In the genomic region with DNA sequence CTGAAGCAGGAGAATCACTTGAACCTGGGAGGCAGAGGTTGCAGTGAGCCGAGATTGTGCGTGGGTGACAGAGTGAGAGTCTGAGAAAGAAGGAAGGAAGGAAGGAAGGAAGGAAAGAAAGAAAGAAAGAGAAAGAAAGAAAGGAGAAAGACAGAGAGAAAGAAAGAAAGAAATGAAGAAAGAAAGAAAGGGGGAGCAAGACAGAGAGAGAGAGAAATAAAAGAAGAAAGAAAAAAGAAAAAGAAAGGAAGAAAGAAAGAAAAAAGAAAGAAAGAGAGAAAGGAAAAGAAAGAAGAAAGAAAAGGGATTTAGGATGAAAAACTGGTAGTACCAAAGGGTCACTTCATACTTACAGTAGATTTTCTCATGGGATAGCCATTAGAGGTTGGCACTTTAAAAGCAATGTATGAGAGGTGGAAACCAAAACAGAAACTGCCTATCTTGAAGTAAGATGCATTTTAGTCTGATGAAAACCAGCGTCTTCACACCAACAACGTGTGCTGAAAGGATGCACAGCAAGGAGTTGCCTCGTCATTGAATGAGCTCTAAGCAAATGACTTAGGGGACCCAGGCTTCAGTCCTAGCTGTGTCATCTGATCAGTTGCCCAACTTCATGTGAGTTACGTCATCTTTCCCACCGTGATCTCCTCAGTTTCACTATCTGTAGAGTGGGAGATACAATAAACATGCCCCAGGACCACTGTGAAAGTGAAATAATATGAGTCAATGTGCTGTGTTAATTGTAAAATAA, we compare ENCODE assay signal across 8 cellular contexts.
DNase-seq lines count a peak whose midpoint lies in the region; ATAC-seq lines count a peak whose summit lies in the region.

No MANE protein-coding gene starts in this region.

- ATAC-seq in GM18520 (IDR thresholded peaks at IDR 0.05; ENCODE audit: unreplicated experiment) (peak; percentile 77), GM21825 (IDR thresholded peaks at IDR 0.05; ENCODE audit: unreplicated experiment) (peak; percentile 62)
- ATAC-seq in stimulated activated naive CD8-positive, alpha-beta T cell treated with anti-CD3 and anti-CD28 coated beads, Interleukin-15, Interleukin-2, amounts not matched to agents 100 U/mL and 50 U/mL, for 24 hours: peak; percentile 67

- peak; percentile 51 for DNase-seq in OCI-M1 (lab: John Stamatoyannopoulos, UW)
- peak; percentile 22 for DNase-seq in effector CD4-positive, alpha-beta T cell
- DNase-seq in stimulated activated naive CD8-positive, alpha-beta T cell treated with anti-CD3 and anti-CD28 coated beads, Interleukin-15, Interleukin-2, amounts not matched to agents 100 U/mL and 50 U/mL, for 24 hours: peak; percentile 54
- no peak for DNase-seq in DMS53 (lab: John Stamatoyannopoulos, UW)
- DNase-seq in DMS53 treated with DMSO at 0.1 percent for 48 hours (lab: John Stamatoyannopoulos, UW; ENCODE audit: unreplicated experiment): no peak
- DNase-seq in NCI-H524 (lab: John Stamatoyannopoulos, UW): no peak

Comparison
In these comparisons a context has a peak if more than half of its experiments do, and no peak if none do; other contexts are left out.
1. DNase-seq: peak in OCI-M1 (single experiment), effector CD4-positive, alpha-beta T cell (single experiment) and stimulated activated naive CD8-positive, alpha-beta T cell treated with anti-CD3 and anti-CD28 coated beads, Interleukin-15, Interleukin-2, amounts not matched to agents 100 U/mL and 50 U/mL, for 24 hours (single experiment); none in DMS53 (single experiment), DMS53 treated with DMSO at 0.1 percent for 48 hours (single experiment) and NCI-H524 (0 of 2).
2. Peak in every context shown above with its lines, with median percentiles within 50 percentile points of each other: ATAC-seq.